In genomic region chr1:18901147-18901951, GRCh38 we compare ENCODE assay signal across 8 cellular contexts. TPM values are rescaled to one million over a fixed set of nuclear protein-coding genes. Genes with fewer than 3 reads are reported as not detected.
DNase-seq lines count a peak whose midpoint lies in the region; ATAC-seq, FAIRE-seq and TF ChIP-seq lines count a peak whose summit lies in the region.

No MANE protein-coding gene starts in this region.

- H3K4me2 ChIP-seq in astrocyte (ENCODE audit: low read length) (peak overlapping the region; percentile 96), HepG2 (ENCODE audit: low read depth, low read length) (peak overlapping the region; percentile 97)

- peak overlapping the region; percentile 79 for H3K4me3 ChIP-seq in astrocyte (ENCODE audit: insufficient read depth, low read depth, low read length)
- peak overlapping the region; percentile 81 to 95 (median 94) for H3K4me3 ChIP-seq in HepG2 (replicated peaks in 1 of 3; ENCODE audit: insufficient read depth in 1 of 3, low read depth in 2 of 3, low read length in 3 of 3)
- peak overlapping the region in 3 of 4 donors; percentile 74 to 95 (median 76) for H3K4me3 ChIP-seq in upper lobe of left lung
- peak overlapping the region in 1 of 4 donors; percentile 93 for H3K4me3 ChIP-seq in pancreas

- peak overlapping the region; percentile 90 for H3K9ac ChIP-seq in astrocyte (ENCODE audit: low read length)
- H3K9ac ChIP-seq in HepG2 (ENCODE audit: insufficient read depth, low read depth, low read length), result peak overlapping the region; percentile 89

- no peak for TF ChIP-seq RAD21 in HepG2 (CRISPR knock-in tag; IDR thresholded peaks at IDR 0.05)

- TF ChIP-seq CTCF in astrocyte (IDR thresholded peaks at IDR 0.05; ENCODE audit: insufficient read depth, low read depth, low read length) (no peak), HepG2 (CRISPR knock-in tag; IDR thresholded peaks at IDR 0.05) (peak; percentile 20; the same call in 1 of the 2 replicates), upper lobe of left lung (IDR thresholded peaks at IDR 0.05) (no peak), pancreas (IDR thresholded peaks at IDR 0.05) (no peak)

- DNase-seq in activated T-cell treated with anti-CD3 and anti-CD28 coated beads, Interleukin-2, amount 50 U/mL, for 72 hours, result no peak
- DNase-seq in activated T-cell treated with anti-CD3 and anti-CD28 coated beads for 4 hours (no peak), astrocyte (ENCODE audit: low read depth) (no peak), HepG2 (ENCODE audit: low spot score) (peak; percentile 91), upper lobe of left lung (no peak), NCI-H524 (lab: John Stamatoyannopoulos, UW) (no peak), pancreas (no peak)

- TF ChIP-seq POLR2A in HepG2 (IDR thresholded peaks at IDR 0.05; ENCODE audit: insufficient read depth in 1 of 2, low read depth in 2 of 2, low read length in 2 of 2), result peak; percentile 39 to 73; a peak in 3 of 4 replicates
- TF ChIP-seq POLR2A in upper lobe of left lung (IDR thresholded peaks at IDR 0.05), result no peak

- H3K79me2 ChIP-seq in astrocyte (ENCODE audit: insufficient read depth, low read length) (peaks cover 8% of the 10 kb centered on the region), HepG2 (ENCODE audit: insufficient read depth, low read length) (peaks cover 46% of the 10 kb centered on the region)

- H3K36me3 Mint-ChIP-seq in activated T-cell treated with anti-CD3 and anti-CD28 coated beads, Interleukin-2, amount 50 U/mL, for 72 hours (ENCODE audit: insufficient read depth in 2 of 2), result no peaks in the 10 kb centered on the region
- peaks cover 8% of the 10 kb centered on the region for H3K36me3 Mint-ChIP-seq in astrocyte (ENCODE audit: low read depth, unreplicated experiment)

- H3K4me1 Mint-ChIP-seq in activated T-cell treated with anti-CD3 and anti-CD28 coated beads, Interleukin-2, amount 50 U/mL, for 72 hours (ENCODE audit: low read depth), result peaks cover 40% of the 10 kb centered on the region
- no peaks in the 10 kb centered on the region for H3K4me1 Mint-ChIP-seq in astrocyte (ENCODE audit: low read depth, unreplicated experiment)

- H3K36me3 ChIP-seq in astrocyte (ENCODE audit: insufficient read depth, low read length), result peaks cover 7% of the 10 kb centered on the region
- H3K36me3 ChIP-seq in HepG2 (replicated peaks in 1 of 2; ENCODE audit: control insufficient read depth in 1 of 2, insufficient read depth in 2 of 2, low read length in 2 of 2), result peaks cover 6 to 19% of the 10 kb centered on the region in 2 experiments; a peak in 4 of 5 replicates
- H3K36me3 ChIP-seq in upper lobe of left lung, result no peaks in the 10 kb centered on the region
- no peaks in the 10 kb centered on the region for H3K36me3 ChIP-seq in pancreas

- H3K9me3 ChIP-seq in astrocyte (ENCODE audit: insufficient read depth, low read depth, low read length), result no peaks in the 10 kb centered on the region
- H3K9me3 ChIP-seq in HepG2 (ENCODE audit: low read length), result no peaks in the 10 kb centered on the region
- no peaks in the 10 kb centered on the region for H3K9me3 ChIP-seq in upper lobe of left lung
- H3K9me3 ChIP-seq in pancreas, result no peaks in the 10 kb centered on the region

- peaks cover 30% of the 10 kb centered on the region for H4K20me1 ChIP-seq in astrocyte (ENCODE audit: insufficient read depth, low read length)
- H4K20me1 ChIP-seq in HepG2 (ENCODE audit: insufficient read depth, low read length), result 0 out of 2 replicates have a peak, but pooled peaks cover 5% of the 10 kb centered on the region

- intact Hi-C loops in HepG2 (cut with micrococcal nuclease; ENCODE audit: unreplicated experiment), result loop anchor here (2.0 kb wide), 2 partner anchors 17 to 109 kb away; no protein-coding TSS in a partner anchor
- intact Hi-C loops in pancreas (cut with DNase I), result loop anchor here in 1 of 3 donors (10.0 kb wide), 1 partner anchor 53 kb away; the partner anchor contains the start of gene IFFO2

- peak overlapping the region; percentile 90 to 92 for H3K4me3 Mint-ChIP-seq in activated T-cell treated with anti-CD3 and anti-CD28 coated beads, Interleukin-2, amount 50 U/mL, for 72 hours
- H3K4me3 Mint-ChIP-seq in astrocyte (ENCODE audit: unreplicated experiment), result peak overlapping the region; percentile 97

- no peaks in the 10 kb centered on the region for H3K9me3 Mint-ChIP-seq in activated T-cell treated with anti-CD3 and anti-CD28 coated beads, Interleukin-2, amount 50 U/mL, for 72 hours
- no peaks in the 10 kb centered on the region for H3K9me3 Mint-ChIP-seq in astrocyte (ENCODE audit: unreplicated experiment)

- no peak overlapping the region for H3K27ac ChIP-seq in astrocyte (ENCODE audit: low read depth, low read length)
- peak overlapping the region; percentile 95 for H3K27ac ChIP-seq in HepG2 (ENCODE audit: extremely low read length, insufficient read depth, low read length)
- no peak overlapping the region for H3K27ac ChIP-seq in upper lobe of left lung
- H3K27ac ChIP-seq in pancreas, result no peak overlapping the region

- no TSS peak for BruUV-seq in HepG2 (replicated peaks; lab: Mats Ljungman, UMichigan)

- H3K27me3 Mint-ChIP-seq in activated T-cell treated with anti-CD3 and anti-CD28 coated beads, Interleukin-2, amount 50 U/mL, for 72 hours (ENCODE audit: low read depth), result no peaks in the 10 kb centered on the region
- no peaks in the 10 kb centered on the region for H3K27me3 Mint-ChIP-seq in astrocyte (ENCODE audit: low read depth, unreplicated experiment)

- H3K4me1 ChIP-seq in astrocyte (ENCODE audit: insufficient read depth, low read length) (peaks cover 14% of the 10 kb centered on the region), HepG2 (ENCODE audit: insufficient read depth, low read length) (peaks cover 59% of the 10 kb centered on the region), upper lobe of left lung (peaks cover 16 to 22% (median 20%) of the 10 kb centered on the region in 4 donors), pancreas (peaks cover 5 to 7% (median 7%) of the 10 kb centered on the region in 3 donors)

- no peak for ATAC-seq in activated T-cell treated with anti-CD3 and anti-CD28 coated beads, Interleukin-2, amount 50 U/mL, for 72 hours (replicated peaks in 1 of 2)
- ATAC-seq in HepG2 (peak; percentile 72), upper lobe of left lung (ENCODE audit: low FRiP score in 2 of 2) (no peak), GM18907 (IDR thresholded peaks at IDR 0.05; ENCODE audit: unreplicated experiment) (no peak), pancreas (no peak)

- in situ Hi-C loops in HepG2 (cut with HindIII; ENCODE audit: extremely low pct_ligation_motif_present, low pct_unique_long_range_greater_than_20kb), result no loop called here

- H2AFZ ChIP-seq in astrocyte (ENCODE audit: low read depth, low read length) (no peak overlapping the region), HepG2 (ENCODE audit: low read length) (no peak overlapping the region)

- POLR2A ChIA-PET in HepG2 (lab: Yijun Ruan, JAX), result interaction anchor here (0.7 to 3.2 kb wide), 10 partner anchors 10 to 238 kb away, joined by 3 to 13 read pairs (median 4); partner anchors contain the start of gene IFFO2

- FAIRE-seq in astrocyte (lab: Jason Lieb, UNC), result no peak
- FAIRE-seq in HepG2 (lab: Jason Lieb, UNC), result peak; percentile 97
- FAIRE-seq in pancreas (lab: Jason Lieb, UNC), result no peak

- TF ChIP-seq EP300 in HepG2 (IDR thresholded peaks at IDR 0.05; ENCODE audit: low read depth in 2 of 2, low read length in 2 of 2), result peak in 1 of 2 experiments; percentile 80; a peak in 2 of 4 replicates
- TF ChIP-seq EP300 in HepG2 (CRISPR knock-in tag; IDR thresholded peaks at IDR 0.05; ENCODE audit: borderline replicate concordance), result peak; percentile 81
- TF ChIP-seq EP300 in upper lobe of left lung (IDR thresholded peaks at IDR 0.05), result no peak

- H3K27ac Mint-ChIP-seq in activated T-cell treated with anti-CD3 and anti-CD28 coated beads, Interleukin-2, amount 50 U/mL, for 72 hours, result peak overlapping the region; percentile 20
- peak overlapping the region; percentile 94 for H3K27ac Mint-ChIP-seq in astrocyte (ENCODE audit: unreplicated experiment)

- WGBS in HepG2 (ENCODE audit: low lambda C conversion rate), result 0% methylated on average over 9 of the region's 9 CpGs
- WGBS in upper lobe of left lung, 2 donors, result 45 to 58% methylated on average over 9 of the region's 9 CpGs
- 35 to 36% methylated on average over 9 of the region's 9 CpGs for WGBS in pancreas, 2 donors

- H3K27me3 ChIP-seq in astrocyte (ENCODE audit: insufficient read depth, low read length) (no peaks in the 10 kb centered on the region), HepG2 (ENCODE audit: control insufficient read depth in 1 of 2, insufficient read depth in 2 of 2, low read length in 2 of 2) (no peaks in the 10 kb centered on the region), upper lobe of left lung (no peaks in the 10 kb centered on the region), pancreas (no peaks in the 10 kb centered on the region)

- CTCF ChIA-PET in HepG2 (lab: Yijun Ruan, JAX; ENCODE audit: low intra/inter-chr PET ratio, low total read pairs), result no interaction called here

RNA-seq across cellular contexts. Expression of gene ALDH4A1, which starts 1.0 kb away (rescaled TPM):
- 10 to 100 TPM in 1 of 2 donors, 1 to 10 TPM in 1; 8.1 to 13.1 TPM for total RNA-seq in activated T-cell treated with anti-CD3 and anti-CD28 coated beads, Interleukin-2, amount 50 U/mL, for 72 hours
- total RNA-seq in astrocyte (10.4 and 13.8 TPM in 2 replicates), HepG2 (2016; rRNA removed; fragmentation: Illumina TruSeq; extraction: Trizol) (58.5 and 76.4 TPM in 2 replicates), upper lobe of left lung (10 to 100 TPM in 5 of 6 donors, 1 to 10 TPM in 1; 5.7 to 13.4 (median 11.5) TPM), pancreas (1 to 10 TPM; 1.4 to 5.9 (median 3.5) TPM)
- total RNA-seq in HepG2 (2016; cell fraction: cytosol; rRNA removed; fragmentation: Illumina TruSeq; extraction: Trizol; ENCODE audit: low read depth), result 7.2 and 7.7 TPM in 2 replicates
- total RNA-seq in HepG2 (2016; cell fraction: insoluble cytoplasmic fraction; rRNA removed; fragmentation: Illumina TruSeq; extraction: Trizol), result 53.0 and 79.3 TPM in 2 replicates
- 22.0 and 22.8 TPM in 2 replicates for total RNA-seq in HepG2 (2016; cell fraction: membrane; rRNA removed; fragmentation: Illumina TruSeq; extraction: Trizol)
- 52.1 and 60.8 TPM in 2 replicates for total RNA-seq in HepG2 (2016; cell fraction: nucleus; rRNA removed; fragmentation: Illumina TruSeq; extraction: Trizol)
- polyA plus RNA-seq in HepG2 (2011; rRNA removed) (229 and 240 TPM in 2 replicates), pancreas (1 to 10 TPM; 6.0 to 7.6 TPM)
- polyA plus RNA-seq in HepG2 (2011; cell fraction: cytosol; rRNA removed), result 210 and 362 TPM in 2 replicates
- polyA plus RNA-seq in HepG2 (2011; cell fraction: nucleus; rRNA removed), result 328 and 432 TPM in 2 replicates
- polyA plus RNA-seq in HepG2 (2012), result 87.2 and 88.3 TPM in 2 replicates
- polyA plus RNA-seq in HepG2 (2016; cell fraction: cytosol; fragmentation: Illumina TruSeq; extraction: Trizol; ENCODE audit: low read depth), result 7.1 and 8.1 TPM in 2 replicates
- polyA plus RNA-seq in HepG2 (2016; cell fraction: insoluble cytoplasmic fraction; fragmentation: Illumina TruSeq; extraction: Trizol; ENCODE audit: low read depth), result 53.0 and 59.0 TPM in 2 replicates
- 16.0 and 17.1 TPM in 2 replicates for polyA plus RNA-seq in HepG2 (2016; cell fraction: membrane; fragmentation: Illumina TruSeq; extraction: Trizol; ENCODE audit: low read depth)
- 91.4 and 94.6 TPM in 2 replicates for polyA plus RNA-seq in HepG2 (2016; cell fraction: nucleus; fragmentation: Illumina TruSeq; extraction: Trizol; ENCODE audit: insufficient read depth, low read depth)
- 12.3 and 373 TPM in 2 replicates for polyA minus RNA-seq in HepG2 (2011; rRNA and poly(A)+ RNA removed; ENCODE audit: low replicate concordance)
- polyA minus RNA-seq in HepG2 (2011; cell fraction: cytosol; rRNA and poly(A)+ RNA removed), result 140 and 148 TPM in 2 replicates
- polyA minus RNA-seq in HepG2 (2011; cell fraction: nucleus; rRNA and poly(A)+ RNA removed), result 129 and 138 TPM in 2 replicates

RNA-seq across cellular contexts. Expression of gene TAS1R2, which starts 41.9 kb away (rescaled TPM):
- not detected for total RNA-seq in activated T-cell treated with anti-CD3 and anti-CD28 coated beads, Interleukin-2, amount 50 U/mL, for 72 hours
- total RNA-seq in astrocyte (not detected in 2 replicates), HepG2 (2016; rRNA removed; fragmentation: Illumina TruSeq; extraction: Trizol) (not detected in 2 replicates), upper lobe of left lung (not detected), pancreas (not detected)
- total RNA-seq in HepG2 (2016; cell fraction: cytosol; rRNA removed; fragmentation: Illumina TruSeq; extraction: Trizol; ENCODE audit: low read depth), result not detected in 2 replicates
- total RNA-seq in HepG2 (2016; cell fraction: insoluble cytoplasmic fraction; rRNA removed; fragmentation: Illumina TruSeq; extraction: Trizol), result not detected in 2 replicates
- not detected in 2 replicates for total RNA-seq in HepG2 (2016; cell fraction: membrane; rRNA removed; fragmentation: Illumina TruSeq; extraction: Trizol)
- total RNA-seq in HepG2 (2016; cell fraction: nucleus; rRNA removed; fragmentation: Illumina TruSeq; extraction: Trizol), result not detected in 2 replicates
- polyA plus RNA-seq in HepG2 (2011; rRNA removed) (not detected in 2 replicates), pancreas (not detected)
- 0.01 TPM in 1 of 2 replicates, not detected in the other for polyA plus RNA-seq in HepG2 (2011; cell fraction: cytosol; rRNA removed)
- 0.08 and 0.16 TPM in 2 replicates for polyA plus RNA-seq in HepG2 (2011; cell fraction: nucleus; rRNA removed)
- 0.09 TPM in 1 of 2 replicates, not detected in the other for polyA plus RNA-seq in HepG2 (2012)
- not detected in 2 replicates for polyA plus RNA-seq in HepG2 (2016; cell fraction: cytosol; fragmentation: Illumina TruSeq; extraction: Trizol; ENCODE audit: low read depth)
- polyA plus RNA-seq in HepG2 (2016; cell fraction: insoluble cytoplasmic fraction; fragmentation: Illumina TruSeq; extraction: Trizol; ENCODE audit: low read depth), result not detected in 2 replicates
- not detected in 2 replicates for polyA plus RNA-seq in HepG2 (2016; cell fraction: membrane; fragmentation: Illumina TruSeq; extraction: Trizol; ENCODE audit: low read depth)
- polyA plus RNA-seq in HepG2 (2016; cell fraction: nucleus; fragmentation: Illumina TruSeq; extraction: Trizol; ENCODE audit: insufficient read depth, low read depth), result not detected in 2 replicates
- polyA minus RNA-seq in HepG2 (2011; rRNA and poly(A)+ RNA removed; ENCODE audit: low replicate concordance), result not detected in 2 replicates
- polyA minus RNA-seq in HepG2 (2011; cell fraction: cytosol; rRNA and poly(A)+ RNA removed), result not detected in 2 replicates
- polyA minus RNA-seq in HepG2 (2011; cell fraction: nucleus; rRNA and poly(A)+ RNA removed), result not detected in 2 replicates

RNA-seq across cellular contexts. Expression of gene IFFO2, which starts 55.1 kb away (rescaled TPM):
- 10 to 100 TPM; 69.2 to 79.1 TPM for total RNA-seq in activated T-cell treated with anti-CD3 and anti-CD28 coated beads, Interleukin-2, amount 50 U/mL, for 72 hours
- total RNA-seq in astrocyte (34.2 and 39.6 TPM in 2 replicates), HepG2 (2016; rRNA removed; fragmentation: Illumina TruSeq; extraction: Trizol) (16.3 and 16.7 TPM in 2 replicates), upper lobe of left lung (10 to 100 TPM in 3 of 6 donors, 1 to 10 TPM in 3; 9.2 to 19.3 (median 11.0) TPM), pancreas (10 to 100 TPM; 23.0 to 38.4 (median 26.4) TPM)
- total RNA-seq in HepG2 (2016; cell fraction: cytosol; rRNA removed; fragmentation: Illumina TruSeq; extraction: Trizol; ENCODE audit: low read depth), result 1.4 and 1.9 TPM in 2 replicates
- 12.2 and 17.7 TPM in 2 replicates for total RNA-seq in HepG2 (2016; cell fraction: insoluble cytoplasmic fraction; rRNA removed; fragmentation: Illumina TruSeq; extraction: Trizol)
- total RNA-seq in HepG2 (2016; cell fraction: membrane; rRNA removed; fragmentation: Illumina TruSeq; extraction: Trizol), result 3.8 and 4.9 TPM in 2 replicates
- 10.0 and 11.1 TPM in 2 replicates for total RNA-seq in HepG2 (2016; cell fraction: nucleus; rRNA removed; fragmentation: Illumina TruSeq; extraction: Trizol)
- polyA plus RNA-seq in HepG2 (2011; rRNA removed) (6.9 and 7.3 TPM in 2 replicates), pancreas (10 to 100 TPM; 13.9 to 14.0 TPM)
- 8.4 and 12.3 TPM in 2 replicates for polyA plus RNA-seq in HepG2 (2011; cell fraction: cytosol; rRNA removed)
- 21.1 and 21.8 TPM in 2 replicates for polyA plus RNA-seq in HepG2 (2011; cell fraction: nucleus; rRNA removed)
- 5.7 and 8.6 TPM in 2 replicates for polyA plus RNA-seq in HepG2 (2012)
- 0.47 and 1.00 TPM in 2 replicates for polyA plus RNA-seq in HepG2 (2016; cell fraction: cytosol; fragmentation: Illumina TruSeq; extraction: Trizol; ENCODE audit: low read depth)
- 9.4 and 11.8 TPM in 2 replicates for polyA plus RNA-seq in HepG2 (2016; cell fraction: insoluble cytoplasmic fraction; fragmentation: Illumina TruSeq; extraction: Trizol; ENCODE audit: low read depth)
- 1.5 and 1.6 TPM in 2 replicates for polyA plus RNA-seq in HepG2 (2016; cell fraction: membrane; fragmentation: Illumina TruSeq; extraction: Trizol; ENCODE audit: low read depth)
- 13.9 and 14.1 TPM in 2 replicates for polyA plus RNA-seq in HepG2 (2016; cell fraction: nucleus; fragmentation: Illumina TruSeq; extraction: Trizol; ENCODE audit: insufficient read depth, low read depth)
- polyA minus RNA-seq in HepG2 (2011; rRNA and poly(A)+ RNA removed; ENCODE audit: low replicate concordance), result 2.4 and 21.3 TPM in 2 replicates
- polyA minus RNA-seq in HepG2 (2011; cell fraction: cytosol; rRNA and poly(A)+ RNA removed), result 10.2 and 10.5 TPM in 2 replicates
- polyA minus RNA-seq in HepG2 (2011; cell fraction: nucleus; rRNA and poly(A)+ RNA removed), result 4.0 and 6.3 TPM in 2 replicates

Comparison
In these comparisons a context has a peak if more than half of its experiments do, and no peak if none do; other contexts are left out.
1. POLR2A ChIP-seq: peak in HepG2 (2 of 2); none in upper lobe of left lung (0 of 4).